In the genomic region with DNA sequence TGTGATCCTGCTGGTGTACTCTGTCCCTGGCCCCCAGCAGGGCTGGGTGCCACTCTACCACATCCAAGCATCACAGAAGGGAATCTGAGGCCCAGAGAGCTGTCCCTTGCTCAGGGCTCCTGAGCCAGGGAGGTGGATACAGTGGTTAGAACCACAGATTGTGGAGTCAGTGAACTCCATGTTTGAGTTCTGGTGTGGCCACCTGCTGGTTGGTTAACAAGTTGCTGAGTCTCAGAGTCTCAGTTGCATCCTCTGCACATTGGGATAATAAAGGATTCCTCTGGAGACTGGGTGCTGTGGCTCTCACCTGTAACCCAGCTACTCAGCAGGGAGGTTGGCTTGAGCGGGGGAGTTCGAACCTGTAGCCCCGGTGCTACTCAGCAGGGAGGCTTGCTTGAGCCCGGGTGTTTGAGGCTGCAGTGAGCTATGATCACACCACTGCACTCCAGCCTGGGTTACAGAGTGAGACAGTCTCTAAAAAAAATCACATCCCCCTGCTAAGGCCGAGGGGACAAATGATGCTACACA, we compare ENCODE assay signal across 11 cellular contexts. TPM values are rescaled to one million over a fixed set of nuclear protein-coding genes. Genes with fewer than 3 reads are reported as not detected.
A peak's percentile ranks its signal among the peaks of the same experiment; 100 is the strongest.
DNase-seq lines count a peak whose midpoint lies in the region; ATAC-seq and TF ChIP-seq lines count a peak whose summit lies in the region.
"Had no signal": no experiment of that assay in that cellular context is flagged by ENCODE, and none has a peak within 500 bp of the region (broad histone marks: within the 10 kb centered on the region; RNA-seq: fewer than 3 reads in every experiment).

No MANE protein-coding gene starts in this region.

- H3K9me2 ChIP-seq in OCI-LY1 (ENCODE audit: low read depth, low read length): no peaks in the 10 kb centered on the region

- H3K36me3 Mint-ChIP-seq in activated naive CD4-positive, alpha-beta T cell treated with anti-CD3 and anti-CD28 coated beads for 36 hours (ENCODE audit: low read depth): no peaks in the 10 kb centered on the region

- DNase-seq in activated naive CD4-positive, alpha-beta T cell treated with anti-CD3 and anti-CD28 coated beads for 36 hours: peak; percentile 18
- no peak for DNase-seq in activated naive CD4-positive, alpha-beta T cell (lab: John Stamatoyannopoulos, UW)
- DNase-seq in upper lobe of right lung: no peak
- no peak for DNase-seq in pons (ENCODE audit: low spot score)
- no peak for DNase-seq in NCI-H187 treated with DMSO at 0.1 percent for 48 hours (lab: John Stamatoyannopoulos, UW)
- DNase-seq: KBM-7, kidney glomerular epithelial cell had no signal

- H3F3A ChIP-seq in OCI-LY1 (ENCODE audit: insufficient read depth, low read length): no peaks in the 10 kb centered on the region

- intact Hi-C loops in activated naive CD4-positive, alpha-beta T cell treated with anti-CD3 and anti-CD28 coated beads for 36 hours (cut with micrococcal nuclease): no loop called here
- intact Hi-C loops in upper lobe of right lung (cut with DNase I): no loop called here

- H3K9me3 ChIP-seq in OCI-LY1 (ENCODE audit: low read length): no peaks in the 10 kb centered on the region
- no peaks in the 10 kb centered on the region for H3K9me3 ChIP-seq in upper lobe of right lung
- H3K9me3 ChIP-seq: ascending aorta had no signal

- H3K27me3 Mint-ChIP-seq in activated naive CD4-positive, alpha-beta T cell treated with anti-CD3 and anti-CD28 coated beads for 36 hours (ENCODE audit: low read depth): peaks cover 20% of the 10 kb centered on the region

- H3K27ac ChIP-seq in OCI-LY1 (ENCODE audit: low read depth, low read length, poor library complexity, severe bottlenecking): no peak overlapping the region
- no peak overlapping the region for H3K27ac ChIP-seq in upper lobe of right lung
- H3K27ac ChIP-seq: ascending aorta had no signal

- H3K36me3 ChIP-seq in OCI-LY1 (ENCODE audit: insufficient read depth, low read length): no peaks in the 10 kb centered on the region
- H3K36me3 ChIP-seq in upper lobe of right lung: no peaks in the 10 kb centered on the region
- H3K36me3 ChIP-seq: ascending aorta had no signal

- no peaks in the 10 kb centered on the region for H3K4me1 Mint-ChIP-seq in activated naive CD4-positive, alpha-beta T cell treated with anti-CD3 and anti-CD28 coated beads for 36 hours (ENCODE audit: low read depth)

- H3K9ac ChIP-seq in OCI-LY1 (ENCODE audit: low read length): no peak overlapping the region

- H3K27me3 ChIP-seq in OCI-LY1 (ENCODE audit: insufficient read depth, low read length) (no peaks in the 10 kb centered on the region), upper lobe of right lung (peaks cover 29% of the 10 kb centered on the region)
- H3K27me3 ChIP-seq: ascending aorta had no signal

- H3K4me3 ChIP-seq in OCI-LY1 (ENCODE audit: low read depth, low read length, poor library complexity, severe bottlenecking) (no peak overlapping the region), upper lobe of right lung (no peak overlapping the region)
- H3K4me3 ChIP-seq: ascending aorta had no signal

- TF ChIP-seq CTCF in OCI-LY1 (IDR thresholded peaks at IDR 0.05; ENCODE audit: low read length) (peak; percentile 23; the same call in 1 of the 2 replicates), upper lobe of right lung (IDR thresholded peaks at IDR 0.05) (peak; percentile 7)

- no peaks in the 10 kb centered on the region for H3K79me2 ChIP-seq in OCI-LY1 (ENCODE audit: insufficient read depth, low read length)

- no peaks in the 10 kb centered on the region for H4K20me1 ChIP-seq in OCI-LY1 (ENCODE audit: insufficient read depth, low read length)

- CTCF ChIA-PET in activated naive CD4-positive, alpha-beta T cell treated with anti-CD3 and anti-CD28 coated beads for 36 hours (lab: Charles Lee): no interaction called here

- H2AFZ ChIP-seq in OCI-LY1 (ENCODE audit: low read length): no peak overlapping the region

- ATAC-seq in esophagus mucosa (peak; percentile 39), upper lobe of right lung (no peak), GM18873 (IDR thresholded peaks at IDR 0.05; ENCODE audit: low FRiP score, unreplicated experiment) (no peak)

- no peaks in the 10 kb centered on the region for H3K9me3 Mint-ChIP-seq in activated naive CD4-positive, alpha-beta T cell treated with anti-CD3 and anti-CD28 coated beads for 36 hours

- no peak overlapping the region for H3K4me2 ChIP-seq in OCI-LY1 (ENCODE audit: low read length)

- H3K4me3 Mint-ChIP-seq in activated naive CD4-positive, alpha-beta T cell treated with anti-CD3 and anti-CD28 coated beads for 36 hours: no peak overlapping the region

- H3K4me1 ChIP-seq in OCI-LY1 (ENCODE audit: insufficient read depth, low read length, severe bottlenecking): no peaks in the 10 kb centered on the region
- H3K4me1 ChIP-seq in upper lobe of right lung: no peaks in the 10 kb centered on the region
- H3K4me1 ChIP-seq: ascending aorta had no signal

- no peak overlapping the region for H3K27ac Mint-ChIP-seq in activated naive CD4-positive, alpha-beta T cell treated with anti-CD3 and anti-CD28 coated beads for 36 hours

RNA-seq across cellular contexts. Expression of gene MVK, which starts 39.4 kb away (rescaled TPM):
- 10 to 100 TPM; 19.8 to 20.2 TPM for total RNA-seq in activated naive CD4-positive, alpha-beta T cell treated with anti-CD3 and anti-CD28 coated beads for 36 hours
- total RNA-seq in esophagus mucosa (55.2 TPM), upper lobe of right lung (27.3 TPM)

RNA-seq across cellular contexts. Expression of gene MMAB, which starts 39.7 kb away (rescaled TPM):
- total RNA-seq in activated naive CD4-positive, alpha-beta T cell treated with anti-CD3 and anti-CD28 coated beads for 36 hours: 10 to 100 TPM; 43.8 to 44.9 TPM
- total RNA-seq in esophagus mucosa: 74.2 TPM
- 58.0 TPM for total RNA-seq in upper lobe of right lung
